ENCODE assay signal across 20 cellular contexts in the genomic region with DNA sequence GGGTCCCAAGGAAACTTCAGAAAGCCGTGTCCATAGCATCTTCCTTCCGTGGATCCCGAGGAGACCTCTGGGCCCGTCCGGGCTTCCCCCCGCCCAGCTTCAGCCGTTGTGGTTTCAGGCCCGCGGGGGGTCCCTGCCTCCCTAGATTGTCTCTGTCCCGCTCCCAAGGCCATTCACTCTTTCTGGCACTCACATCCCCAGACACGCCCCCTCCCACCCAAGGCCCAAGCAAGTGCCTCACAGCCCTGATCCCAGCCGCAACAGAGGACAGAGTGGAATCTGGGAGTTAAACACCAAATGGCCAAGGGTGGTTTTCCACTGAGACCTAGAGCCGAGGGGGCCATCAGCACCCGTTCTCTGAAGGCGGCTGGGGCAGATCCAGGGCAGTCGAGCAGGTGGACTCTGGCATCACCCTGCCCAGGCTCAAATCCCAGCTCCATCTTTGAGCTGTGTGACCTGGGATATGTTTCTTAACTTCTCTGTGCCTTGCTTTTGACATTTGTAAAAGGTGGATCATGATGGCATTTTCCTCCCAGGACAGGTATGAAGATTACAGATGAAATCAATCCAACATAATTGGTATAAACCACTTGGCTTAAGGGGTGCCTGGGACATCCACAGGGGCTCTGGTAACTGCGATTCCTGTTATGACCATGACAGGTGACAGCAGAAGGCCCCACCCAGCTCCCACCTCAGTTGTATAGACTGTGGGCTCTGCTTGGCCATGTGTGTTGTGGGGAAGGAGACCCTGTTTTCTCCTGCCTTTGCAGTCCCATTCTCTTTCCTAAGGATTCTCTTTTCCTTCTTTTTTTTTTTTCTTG. TPM values are rescaled to one million over a fixed set of nuclear protein-coding genes. Genes with fewer than 3 reads are reported as not detected.
DNase-seq lines count a peak whose midpoint lies in the region; FAIRE-seq and TF ChIP-seq lines count a peak whose summit lies in the region.
"Had no signal": no experiment of that assay in that cellular context is flagged by ENCODE, and none has a peak within 500 bp of the region (broad histone marks: within the 10 kb centered on the region; RNA-seq: fewer than 3 reads in every experiment).

No MANE protein-coding gene starts in this region.

- H2AFZ ChIP-seq in OCI-LY1 (ENCODE audit: low read length), result no peak overlapping the region
- H2AFZ ChIP-seq: GM23338 had no signal

- FAIRE-seq in kidney (lab: Jason Lieb, UNC), result no peak
- FAIRE-seq: keratinocyte had no signal

- H3K79me2 ChIP-seq in OCI-LY1 (ENCODE audit: insufficient read depth, low read length), result no peaks in the 10 kb centered on the region

- H3K36me3 ChIP-seq in HEK293 (ENCODE audit: control insufficient read depth in 2 of 2, insufficient read depth in 1 of 2, low read length in 2 of 2) (no peaks in the 10 kb centered on the region), OCI-LY1 (ENCODE audit: insufficient read depth, low read length) (no peaks in the 10 kb centered on the region), kidney (ENCODE audit: control insufficient read depth in 1 of 2, insufficient read depth in 2 of 2, low read length in 2 of 2) (no peaks in the 10 kb centered on the region), skeletal muscle tissue (ENCODE audit: control insufficient read depth in 3 of 3, insufficient read depth in 3 of 3, low read length in 3 of 3) (no peaks in the 10 kb centered on the region), colonic mucosa (no peaks in the 10 kb centered on the region)
- H3K36me3 ChIP-seq: MG63, prostate gland, transverse colon had no signal

- POLR2A ChIA-PET in HEK293 (lab: Yijun Ruan, JAX), result no interaction called here

- TF ChIP-seq CTCF in HEK293 (tag by site-specific recombination; IDR thresholded peaks at IDR 0.05), result no peak
- no peak for TF ChIP-seq CTCF in OCI-LY1 (IDR thresholded peaks at IDR 0.05; ENCODE audit: low read length)
- TF ChIP-seq CTCF in kidney (IDR thresholded peaks at IDR 0.05; ENCODE audit: borderline replicate concordance, extremely low read depth, insufficient read depth), result no peak
- no peak for TF ChIP-seq CTCF in colonic mucosa (IDR thresholded peaks at IDR 0.05)

- H3K4me1 ChIP-seq in HEK293 (ENCODE audit: control insufficient read depth, insufficient read depth, low read length), result no peaks in the 10 kb centered on the region
- H3K4me1 ChIP-seq in OCI-LY1 (ENCODE audit: insufficient read depth, low read length, severe bottlenecking), result peaks cover 92% of the 10 kb centered on the region
- no peaks in the 10 kb centered on the region for H3K4me1 ChIP-seq in kidney (ENCODE audit: control insufficient read depth in 1 of 2, insufficient read depth in 1 of 2, low read depth in 1 of 2, low read length in 2 of 2)
- peaks cover 8 to 33% (median 16%) of the 10 kb centered on the region in 3 donors for H3K4me1 ChIP-seq in skeletal muscle tissue (ENCODE audit: control insufficient read depth in 3 of 3, insufficient read depth in 3 of 3, low read length in 3 of 3)
- H3K4me1 ChIP-seq in colonic mucosa, result no peaks in the 10 kb centered on the region
- H3K4me1 ChIP-seq: prostate gland had no signal

- H3F3A ChIP-seq in OCI-LY1 (ENCODE audit: insufficient read depth, low read length), result peaks cover 16% of the 10 kb centered on the region

- DNase-seq in kidney (peak; percentile 46), AG08396 (ENCODE audit: low spot score) (no peak), NCI-H1930 (lab: John Stamatoyannopoulos, UW) (no peak), HT-29 (ENCODE audit: low spot score) (no peak), colonic mucosa (no peak)
- DNase-seq: COR-L47, foreskin fibroblast, hypothalamus, mesendoderm, MG63, NCI-H1694 treated with DMSO at 0.1 percent for 48 hours, NCI-H226, transverse colon had no signal

- H3K9me2 ChIP-seq in OCI-LY1 (ENCODE audit: low read depth, low read length), result no peaks in the 10 kb centered on the region

- no peak overlapping the region for H3K4me3 ChIP-seq in HEK293 (ENCODE audit: low read depth, low read length)
- no peak overlapping the region for H3K4me3 ChIP-seq in OCI-LY1 (ENCODE audit: low read depth, low read length, poor library complexity, severe bottlenecking)
- no peak overlapping the region for H3K4me3 ChIP-seq in kidney (ENCODE audit: low read length in 2 of 2)
- H3K4me3 ChIP-seq in skeletal muscle tissue (ENCODE audit: low read length in 3 of 3), result no peak overlapping the region
- H3K4me3 ChIP-seq in colonic mucosa, result no peak overlapping the region
- H3K4me3 ChIP-seq: GM23338, MG63, prostate gland, transverse colon had no signal

- H4K20me1 ChIP-seq in OCI-LY1 (ENCODE audit: insufficient read depth, low read length), result no peaks in the 10 kb centered on the region

- H3K27ac ChIP-seq in HEK293 (ENCODE audit: extremely low read depth, low read depth, low read length), result no peak overlapping the region
- peak overlapping the region; percentile 98 for H3K27ac ChIP-seq in OCI-LY1 (ENCODE audit: low read depth, low read length, poor library complexity, severe bottlenecking)
- H3K27ac ChIP-seq in kidney (ENCODE audit: low read depth in 2 of 2, low read length in 2 of 2), result no peak overlapping the region
- H3K27ac ChIP-seq in skeletal muscle tissue (ENCODE audit: low read depth, low read length), result peak overlapping the region; percentile 22
- no peak overlapping the region for H3K27ac ChIP-seq in colonic mucosa
- H3K27ac ChIP-seq: transverse colon had no signal

- CTCF ChIA-PET in HEK293 (lab: Yijun Ruan, JAX), result interaction anchor here (0.6 to 1.9 kb wide), 4 partner anchors 17 to 120 kb away, joined by 3 to 7 read pairs (median 6); no protein-coding TSS in a partner anchor

- H3K27me3 ChIP-seq in OCI-LY1 (ENCODE audit: insufficient read depth, low read length) (no peaks in the 10 kb centered on the region), skeletal muscle tissue (ENCODE audit: control insufficient read depth in 3 of 3, insufficient read depth in 3 of 3, low read length in 3 of 3) (peaks cover 0 to 7% (median 0%) of the 10 kb centered on the region in 3 donors), colonic mucosa (no peaks in the 10 kb centered on the region)
- H3K27me3 ChIP-seq: MG63 had no signal

- H3K9me3 ChIP-seq in HEK293 (ENCODE audit: control insufficient read depth, insufficient read depth, low read depth, low read length) (no peaks in the 10 kb centered on the region), OCI-LY1 (ENCODE audit: low read length) (no peaks in the 10 kb centered on the region), kidney (ENCODE audit: control insufficient read depth in 1 of 2, low read length in 2 of 2) (no peaks in the 10 kb centered on the region), skeletal muscle tissue (ENCODE audit: control insufficient read depth in 3 of 3, low read length in 3 of 3) (no peaks in the 10 kb centered on the region), colonic mucosa (no peaks in the 10 kb centered on the region)
- H3K9me3 ChIP-seq: prostate gland, transverse colon had no signal

- intact Hi-C loops in kidney (cut with DNase I) (no loop called here), colonic mucosa (cut with DNase I) (no loop called here)

- peak overlapping the region; percentile 63 for H3K9ac ChIP-seq in OCI-LY1 (ENCODE audit: low read length)
- H3K9ac ChIP-seq in kidney (ENCODE audit: low read length in 2 of 2), result no peak overlapping the region
- peak overlapping the region in 1 of 3 donors; percentile 33 for H3K9ac ChIP-seq in skeletal muscle tissue (ENCODE audit: low read depth in 1 of 3, low read length in 3 of 3)
- no peak overlapping the region for H3K9ac ChIP-seq in colonic mucosa (ENCODE audit: low read depth in 2 of 2, low read length in 2 of 2)

- H3K4me2 ChIP-seq in OCI-LY1 (ENCODE audit: low read length), result peak overlapping the region; percentile 61
- H3K4me2 ChIP-seq: GM23338 had no signal

TF ChIP-seq in HEK293, 187 proteins besides CTCF, POLR2A, EP300 and RAD21:
- TF ChIP-seq WT1 (tag by site-specific recombination; IDR thresholded peaks at IDR 0.05) (peak; percentile 77), ZNF114 (tag by site-specific recombination; IDR thresholded peaks at IDR 0.05) (no peak), ZNF549 (tag by site-specific recombination; IDR thresholded peaks at IDR 0.05) (no peak), ZNF184 (tag by site-specific recombination; IDR thresholded peaks at IDR 0.05) (no peak)

RNA-seq across cellular contexts. Expression of gene CTCFL, which starts 48.1 kb away (rescaled TPM):
- total RNA-seq in kidney (not detected), skeletal muscle tissue (not detected), colonic mucosa (under 1 TPM in 1 of 2 donors, not detected in 1; 0.47 TPM)
- polyA plus RNA-seq in kidney (ENCODE audit: insufficient read depth, low read depth, low replicate concordance), result not detected
- not detected in 2 replicates for total RNA-seq in HT-29 (2014; rRNA removed; shearing (Covaris generic))
- total RNA-seq: RPMI7951 had no signal
- polyA plus RNA-seq: keratinocyte had no signal

Comparison
In these comparisons a context has a peak if more than half of its experiments do, and no peak if none do; other contexts are left out.
1. H3K27ac ChIP-seq: peak in OCI-LY1 (single experiment) and skeletal muscle tissue (single experiment); none in HEK293 (single experiment), kidney (0 of 2) and colonic mucosa (single experiment).